ENCODE assay signal across 11 cellular contexts in genomic region chrX:48357681-48358080, GRCh38. TPM values are rescaled to one million over a fixed set of nuclear protein-coding genes. Genes with fewer than 3 reads are reported as not detected.
"Had no signal": no experiment of that assay in that cellular context is flagged by ENCODE, and none has a peak within 500 bp of the region (broad histone marks: within the 10 kb centered on the region; RNA-seq: fewer than 3 reads in every experiment).

No MANE protein-coding gene starts in this region.

- H2AFZ ChIP-seq: GM23248, GM23338 had no signal

- H3K4me3 ChIP-seq: GM23248, GM23338, HAP-1 had no signal

- H3K27ac ChIP-seq: GM23248 had no signal

- H3K4me1 ChIP-seq: HAP-1 had no signal

- H3K4me1 Mint-ChIP-seq: GM23338, H9 had no signal

- H3K9ac ChIP-seq: GM23248 had no signal

- H3K9me3 Mint-ChIP-seq: GM23338, HFFc6 had no signal

- H3K4me2 ChIP-seq: GM23338 had no signal

- DNase-seq: GM23248, GOT3, H7, H9, HCEC 1CT, HFFc6 had no signal

- ATAC-seq: GM23338, HCT116 had no signal

- H3K36me3 ChIP-seq: HAP-1 had no signal

- H3K9me3 ChIP-seq: HAP-1 had no signal

- H3K27ac Mint-ChIP-seq: GM23338, H9, HFFc6 had no signal

- H3K4me3 Mint-ChIP-seq: GM23338, H9, HFFc6 had no signal

RNA-seq across cellular contexts. Expression of gene SSX3, which starts 1.2 kb away (rescaled TPM):
- total RNA-seq: GM23248, GM23338, H1, H4, H7, H9, HFFc6 had no signal
- polyA plus RNA-seq: GM23248, GM23338, H1 had no signal

RNA-seq across cellular contexts. Expression of gene SSX4, which starts 25.7 kb away (rescaled TPM):
- total RNA-seq: GM23248, GM23338, H4, H9, HFFc6 had no signal
- polyA plus RNA-seq: GM23248 had no signal

RNA-seq across cellular contexts. Expression of gene SSX4B, which starts 54.1 kb away (rescaled TPM):
- total RNA-seq: GM23248, GM23338, H4, H7, H9, HFFc6 had no signal
- polyA plus RNA-seq: GM23248 had no signal
